ENCODE assay signal across 18 cellular contexts in the genomic region with DNA sequence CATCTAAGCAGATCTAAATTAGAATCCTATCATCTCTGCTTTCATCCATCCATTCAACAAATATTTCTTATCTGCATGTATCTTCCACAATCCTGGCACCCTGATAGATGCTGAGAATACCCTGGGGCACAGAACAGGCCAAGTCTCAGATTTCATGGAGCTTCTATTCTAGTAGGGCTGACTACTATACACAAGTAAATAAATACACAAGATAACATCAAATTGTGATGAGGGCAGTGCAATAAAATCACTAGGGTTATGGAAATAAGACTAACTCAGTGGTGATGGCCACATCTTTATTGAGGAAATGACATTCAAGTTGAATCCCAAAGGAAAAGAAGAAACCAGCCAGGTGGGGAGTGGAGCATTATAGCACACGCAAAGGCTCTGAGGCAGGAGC.
DNase-seq lines count a peak whose midpoint lies in the region; ATAC-seq and TF ChIP-seq lines count a peak whose summit lies in the region.
"Had no signal": no experiment of that assay in that cellular context is flagged by ENCODE, and none has a peak within 500 bp of the region (broad histone marks: within the 10 kb centered on the region; RNA-seq: fewer than 3 reads in every experiment).

No MANE protein-coding gene starts in this region.

- no peak overlapping the region for H2AFZ ChIP-seq in GM23338

- no peaks in the 10 kb centered on the region for H3K9me3 ChIP-seq in HEK293 (ENCODE audit: control insufficient read depth, insufficient read depth, low read depth, low read length)
- no peaks in the 10 kb centered on the region for H3K9me3 ChIP-seq in right atrium auricular region
- H3K9me3 ChIP-seq: BLaER1, HAP-1 had no signal

- H3K4me3 Mint-ChIP-seq in memory B cell (no peak overlapping the region), GM23338 (no peak overlapping the region)
- H3K4me3 Mint-ChIP-seq: B cell; CD4-positive, CD25-positive, alpha-beta regulatory T cell; CD8-positive, alpha-beta T cell had no signal

- peaks cover 6% of the 10 kb centered on the region for H3K4me1 ChIP-seq in HEK293 (ENCODE audit: control insufficient read depth, insufficient read depth, low read length)
- peaks cover 13% of the 10 kb centered on the region for H3K4me1 ChIP-seq in GM23338 (ENCODE audit: insufficient read depth)
- H3K4me1 ChIP-seq in right atrium auricular region = no peaks in the 10 kb centered on the region
- H3K4me1 ChIP-seq: HAP-1 had no signal

- H3K27ac Mint-ChIP-seq in memory B cell (peak overlapping the region; percentile 80), GM23338 (no peak overlapping the region)
- H3K27ac Mint-ChIP-seq: B cell; CD4-positive, CD25-positive, alpha-beta regulatory T cell; CD8-positive, alpha-beta T cell had no signal

- no peaks in the 10 kb centered on the region for H4K20me1 ChIP-seq in GM23338 (replicated peaks; ENCODE audit: insufficient read depth)
- H4K20me1 ChIP-seq: BLaER1 had no signal

- POLR2A ChIA-PET in HEK293 (lab: Yijun Ruan, JAX) = interaction anchor here (0.6 to 0.8 kb wide), 2 partner anchors 32 to 292 kb away, joined by 3 to 4 read pairs; no protein-coding TSS in a partner anchor

- no peaks in the 10 kb centered on the region for H3F3A ChIP-seq in GM23338 (replicated peaks; ENCODE audit: low read depth)

- H3K4me2 ChIP-seq in GM23338 = no peak overlapping the region
- H3K4me2 ChIP-seq: BLaER1 had no signal

- H3K4me3 ChIP-seq in HEK293 (ENCODE audit: low read depth, low read length) = no peak overlapping the region
- no peak overlapping the region for H3K4me3 ChIP-seq in GM23338
- no peak overlapping the region for H3K4me3 ChIP-seq in right atrium auricular region
- H3K4me3 ChIP-seq: BLaER1, HAP-1 had no signal

- TF ChIP-seq CTCF in HEK293 (tag by site-specific recombination; IDR thresholded peaks at IDR 0.05) (no peak), GM23338 (conservative IDR thresholded peaks at IDR 0.05; ENCODE audit: low read depth in 2 of 2) (no peak), right atrium auricular region (IDR thresholded peaks at IDR 0.05) (no peak)

- H3K9me3 Mint-ChIP-seq in memory B cell = peaks cover 9% of the 10 kb centered on the region
- no peaks in the 10 kb centered on the region for H3K9me3 Mint-ChIP-seq in GM23338
- H3K9me3 Mint-ChIP-seq: CD8-positive, alpha-beta T cell had no signal

- H3K27ac ChIP-seq in HEK293 (ENCODE audit: extremely low read depth, low read depth, low read length) (no peak overlapping the region), GM23338 (ENCODE audit: low read depth) (no peak overlapping the region), right atrium auricular region (no peak overlapping the region)
- H3K27ac ChIP-seq: 22Rv1, BLaER1, C4-2B had no signal

- H3K27me3 ChIP-seq in GM23338 (ENCODE audit: insufficient read depth) (no peaks in the 10 kb centered on the region), right atrium auricular region (no peaks in the 10 kb centered on the region)
- H3K27me3 ChIP-seq: BLaER1 had no signal

- H3K27me3 Mint-ChIP-seq in memory B cell (no peaks in the 10 kb centered on the region), GM23338 (ENCODE audit: insufficient read depth, low read depth, poor library complexity) (no peaks in the 10 kb centered on the region)
- H3K27me3 Mint-ChIP-seq: B cell; CD4-positive, CD25-positive, alpha-beta regulatory T cell had no signal

- H3K36me3 ChIP-seq in HEK293 (ENCODE audit: control insufficient read depth in 2 of 2, insufficient read depth in 1 of 2, low read length in 2 of 2) (no peaks in the 10 kb centered on the region), GM23338 (ENCODE audit: insufficient read depth) (no peaks in the 10 kb centered on the region), right atrium auricular region (no peaks in the 10 kb centered on the region)
- H3K36me3 ChIP-seq: BLaER1, HAP-1 had no signal

- H3K36me3 Mint-ChIP-seq in memory B cell = peaks cover 4% of the 10 kb centered on the region
- no peaks in the 10 kb centered on the region for H3K36me3 Mint-ChIP-seq in GM23338 (ENCODE audit: low read depth)
- H3K36me3 Mint-ChIP-seq: CD4-positive, CD25-positive, alpha-beta regulatory T cell; CD8-positive, alpha-beta T cell had no signal

- no peaks in the 10 kb centered on the region for H3K79me2 ChIP-seq in GM23338 (replicated peaks; ENCODE audit: insufficient read depth)

- H3K4me1 Mint-ChIP-seq in memory B cell = peaks cover 20% of the 10 kb centered on the region
- peaks cover 12% of the 10 kb centered on the region for H3K4me1 Mint-ChIP-seq in GM23338

- DNase-seq in NCI-H526 treated with DMSO at 0.1 percent for 48 hours (lab: John Stamatoyannopoulos, UW) = peak; percentile 51
- no peak for DNase-seq in memory B cell (ENCODE audit: low spot score in 2 of 2)
- DNase-seq in GM23338 (ENCODE audit: low spot score) = no peak
- DNase-seq in activated effector memory CD4-positive, alpha-beta T cell treated with anti-CD3 and anti-CD28 coated beads, Interleukin-2, amount 50 U/mL, for 16 hours = no peak
- DNase-seq in right atrium auricular region (ENCODE audit: low spot score) = no peak
- DNase-seq: CD4-positive, CD25-positive, alpha-beta regulatory T cell; CD8-positive, alpha-beta T cell; DMS 273 treated with DMSO at 0.1 percent for 48 hours; DMS79; EL; GDM1; GOT3 had no signal

- H3K9me2 ChIP-seq in GM23338 (ENCODE audit: insufficient read depth) = 0 out of 2 replicates have a peak, but pooled peaks cover 4% of the 10 kb centered on the region

- CTCF ChIA-PET in HEK293 (lab: Yijun Ruan, JAX) = interaction anchor here (0.5 to 1.0 kb wide), 2 partner anchors 82 to 102 kb away, joined by 3 to 4 read pairs; no protein-coding TSS in a partner anchor

- ATAC-seq in memory B cell (ENCODE audit: low read depth) (no peak), GM23338 (no peak)
- ATAC-seq: CD8-positive, alpha-beta T cell had no signal

TF ChIP-seq in HEK293, 187 proteins besides CTCF, POLR2A, EP300 and RAD21:
- TF ChIP-seq, protein P1, sequence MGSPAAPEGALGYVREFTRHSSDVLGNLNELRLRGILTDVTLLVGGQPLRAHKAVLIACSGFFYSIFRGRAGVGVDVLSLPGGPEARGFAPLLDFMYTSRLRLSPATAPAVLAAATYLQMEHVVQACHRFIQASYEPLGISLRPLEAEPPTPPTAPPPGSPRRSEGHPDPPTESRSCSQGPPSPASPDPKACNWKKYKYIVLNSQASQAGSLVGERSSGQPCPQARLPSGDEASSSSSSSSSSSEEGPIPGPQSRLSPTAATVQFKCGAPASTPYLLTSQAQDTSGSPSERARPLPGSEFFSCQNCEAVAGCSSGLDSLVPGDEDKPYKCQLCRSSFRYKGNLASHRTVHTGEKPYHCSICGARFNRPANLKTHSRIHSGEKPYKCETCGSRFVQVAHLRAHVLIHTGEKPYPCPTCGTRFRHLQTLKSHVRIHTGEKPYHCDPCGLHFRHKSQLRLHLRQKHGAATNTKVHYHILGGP (tag by site-specific recombination; IDR thresholded peaks at IDR 0.05) = no peak
- peak; percentile 69; the same call in 1 of the 2 replicates for TF ChIP-seq HOXD13 (CRISPR knock-in tag; IDR thresholded peaks at IDR 0.05; ENCODE audit: borderline replicate concordance)
- peak; percentile 47; the same call in 1 of the 2 replicates for TF ChIP-seq OSR2 (tag by site-specific recombination; IDR thresholded peaks at IDR 0.05)
- peak; percentile 51; the same call in 1 of the 2 replicates for TF ChIP-seq TRIM28 (IDR thresholded peaks at IDR 0.05; ENCODE audit: borderline replicate concordance, low read length)
- TF ChIP-seq ZNF121 (tag by site-specific recombination; IDR thresholded peaks at IDR 0.05) = no peak
- no peak for TF ChIP-seq ZNF114 (tag by site-specific recombination; IDR thresholded peaks at IDR 0.05)
- TF ChIP-seq ZEB2 (tag by site-specific recombination; IDR thresholded peaks at IDR 0.05) = no peak
- no peak for TF ChIP-seq BCL11B (tag by site-specific recombination; IDR thresholded peaks at IDR 0.05; ENCODE audit: low read depth)

TF ChIP-seq in GM23338, 12 proteins besides CTCF, POLR2A, EP300 and RAD21 (continues in another document):
- TF ChIP-seq JUNB (IDR thresholded peaks at IDR 0.05; ENCODE audit: unreplicated experiment) = no peak
- TF ChIP-seq ZNF331 (CRISPR knock-in tag; IDR thresholded peaks at IDR 0.05; ENCODE audit: low read depth) = no peak
- no peak for TF ChIP-seq CREB1 (CRISPR knock-in tag; IDR thresholded peaks at IDR 0.05; ENCODE audit: low read depth)
- TF ChIP-seq, protein P2, sequence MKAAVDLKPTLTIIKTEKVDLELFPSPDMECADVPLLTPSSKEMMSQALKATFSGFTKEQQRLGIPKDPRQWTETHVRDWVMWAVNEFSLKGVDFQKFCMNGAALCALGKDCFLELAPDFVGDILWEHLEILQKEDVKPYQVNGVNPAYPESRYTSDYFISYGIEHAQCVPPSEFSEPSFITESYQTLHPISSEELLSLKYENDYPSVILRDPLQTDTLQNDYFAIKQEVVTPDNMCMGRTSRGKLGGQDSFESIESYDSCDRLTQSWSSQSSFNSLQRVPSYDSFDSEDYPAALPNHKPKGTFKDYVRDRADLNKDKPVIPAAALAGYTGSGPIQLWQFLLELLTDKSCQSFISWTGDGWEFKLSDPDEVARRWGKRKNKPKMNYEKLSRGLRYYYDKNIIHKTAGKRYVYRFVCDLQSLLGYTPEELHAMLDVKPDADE (IDR thresholded peaks at IDR 0.05) = no peak
- TF ChIP-seq STAT1 (IDR thresholded peaks at IDR 0.05; ENCODE audit: unreplicated experiment) = no peak
- no peak for TF ChIP-seq ZNF114 (CRISPR knock-in tag; IDR thresholded peaks at IDR 0.05)
- TF ChIP-seq EZH2 (IDR thresholded peaks at IDR 0.05; ENCODE audit: low read depth, unreplicated experiment) = no peak
